Comparison of ENCODE assay signal across 8 cellular contexts in the genomic region with DNA sequence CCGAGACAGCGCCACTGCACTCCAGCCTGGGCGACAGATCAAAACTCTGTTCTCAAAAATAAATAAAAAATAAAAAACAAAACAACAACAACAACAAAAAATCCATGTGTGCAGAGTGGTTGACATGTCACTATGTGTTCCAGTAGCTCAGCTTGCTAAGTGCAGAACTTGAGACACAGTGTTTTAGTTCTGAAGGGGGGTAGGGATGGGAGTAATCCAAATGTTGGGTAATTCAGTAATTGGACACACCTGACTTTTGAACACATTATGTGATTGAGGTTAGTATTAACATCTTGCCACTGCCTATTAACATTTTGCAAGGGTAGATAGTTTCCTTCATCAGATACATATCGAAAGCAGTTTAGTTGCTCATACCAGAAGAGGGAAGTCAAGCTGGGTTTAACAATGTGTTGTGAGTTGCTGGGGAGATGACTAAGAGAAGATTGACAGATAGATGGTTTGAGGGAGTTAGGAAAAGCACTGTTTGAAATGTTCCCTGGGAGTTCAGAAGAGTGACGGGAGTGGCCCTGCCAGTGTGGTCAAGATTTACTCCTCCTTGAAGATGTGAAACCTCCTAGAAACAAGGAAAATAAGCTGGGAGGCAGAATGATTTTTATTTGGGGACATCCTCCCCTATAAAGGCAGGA. TPM values are rescaled to one million over a fixed set of nuclear protein-coding genes. Genes with fewer than 3 reads are reported as not detected.
DNase-seq lines count a peak whose midpoint lies in the region; ATAC-seq and TF ChIP-seq lines count a peak whose summit lies in the region.

No MANE protein-coding gene starts in this region.

- DNase-seq in T-helper 17 cell (no peak), fibroblast of peridontal ligament (ENCODE audit: extremely low read depth) (peak; percentile 80), psoas muscle (no peak), BE2C (no peak)
- no peak for DNase-seq in activated effector memory CD4-positive, alpha-beta T cell treated with anti-CD3 and anti-CD28 coated beads, Interleukin-2, amount 50 U/mL, for 16 hours

- no peak overlapping the region for H3K4me3 Mint-ChIP-seq in T-helper 17 cell

- peaks cover 17% of the 10 kb centered on the region for H3K4me1 Mint-ChIP-seq in T-helper 17 cell

- intact Hi-C loops in psoas muscle (cut with DNase I): no loop called here

- H3K36me3 ChIP-seq in BLaER1 treated with 17β-estradiol and CSF1 and Interleukin-3, amounts not matched to agents 10 nM and 100 nM: peaks cover 0 to 11% (median 5%) of the 10 kb centered on the region in 11 experiments; a peak in 9 of 22 replicates
- no peaks in the 10 kb centered on the region for H3K36me3 ChIP-seq in psoas muscle (ENCODE audit: insufficient read depth in 1 of 2, low read depth in 1 of 2)
- no peaks in the 10 kb centered on the region for H3K36me3 ChIP-seq in BE2C

- peak overlapping the region; percentile 64 to 93 (median 85) for H3K4me2 ChIP-seq in BLaER1 treated with 17β-estradiol and CSF1 and Interleukin-3, amounts not matched to agents 10 nM and 100 nM

- H3K27me3 ChIP-seq in BLaER1 treated with 17β-estradiol and CSF1 and Interleukin-3, amounts not matched to agents 10 nM and 100 nM: peaks cover 0 to 9% (median 0%) of the 10 kb centered on the region in 11 experiments; a peak in 3 of 22 replicates
- H3K27me3 ChIP-seq in psoas muscle (ENCODE audit: insufficient read depth in 3 of 3, low read length in 2 of 3) (no peaks in the 10 kb centered on the region), BE2C (no peaks in the 10 kb centered on the region)

- H3K27ac ChIP-seq in BLaER1 treated with 17β-estradiol and CSF1 and Interleukin-3, amounts not matched to agents 10 nM and 100 nM: peak overlapping the region in 8 of 11 experiments; percentile 57 to 86 (median 68); a peak in 15 of 22 replicates
- peak overlapping the region; percentile 9 for H3K27ac ChIP-seq in psoas muscle

- H3K9me3 ChIP-seq in BLaER1 treated with 17β-estradiol and CSF1 and Interleukin-3, amounts not matched to agents 10 nM and 100 nM (replicated peaks in 1 of 11): peaks cover 0 to 12% (median 0%) of the 10 kb centered on the region in 11 experiments; a peak in 4 of 22 replicates
- H3K9me3 ChIP-seq in T-helper 17 cell (ENCODE audit: control insufficient read depth, low read length, poor library complexity, severe bottlenecking): no peaks in the 10 kb centered on the region
- no peaks in the 10 kb centered on the region for H3K9me3 ChIP-seq in psoas muscle
- H3K9me3 ChIP-seq in BE2C: no peaks in the 10 kb centered on the region

- TF ChIP-seq CTCF in psoas muscle (IDR thresholded peaks at IDR 0.05): no peak
- TF ChIP-seq CTCF in BE2C (IDR thresholded peaks at IDR 0.05; ENCODE audit: low read depth, low read length): no peak

- peaks cover 15 to 65% (median 20%) of the 10 kb centered on the region in 10 experiments; a peak in 19 of 20 replicates for H3K4me1 ChIP-seq in BLaER1 treated with 17β-estradiol and CSF1 and Interleukin-3, amounts not matched to agents 10 nM and 100 nM
- H3K4me1 ChIP-seq in psoas muscle (no peaks in the 10 kb centered on the region), BE2C (no peaks in the 10 kb centered on the region)

- H3K4me3 ChIP-seq in BLaER1 treated with 17β-estradiol and CSF1 and Interleukin-3, amounts not matched to agents 10 nM and 100 nM: peak overlapping the region; percentile 52 to 76 (median 64); a peak in 17 of 20 replicates
- H3K4me3 ChIP-seq in psoas muscle (peak overlapping the region; percentile 65), BE2C (ENCODE audit: low read depth, low read length) (no peak overlapping the region)

- H3K27me3 Mint-ChIP-seq in T-helper 17 cell: no peaks in the 10 kb centered on the region

- 77 to 85% (median 77%) methylated on average over 5 of the region's 5 CpGs for WGBS in psoas muscle, 3 donors

- H3K27ac Mint-ChIP-seq in T-helper 17 cell: no peak overlapping the region

- ATAC-seq in GM18907 (IDR thresholded peaks at IDR 0.05; ENCODE audit: unreplicated experiment) (peak; percentile 86), HG03095 (IDR thresholded peaks at IDR 0.05; ENCODE audit: unreplicated experiment) (peak; percentile 71), T-helper 17 cell (peak; percentile 48), psoas muscle (peak in 3 of 4 donors; percentile 45 to 61 (median 48))

- no peaks in the 10 kb centered on the region for H4K20me1 ChIP-seq in BLaER1 treated with 17β-estradiol and CSF1 and Interleukin-3, amounts not matched to agents 10 nM and 100 nM

- peaks cover 2% of the 10 kb centered on the region for H3K36me3 Mint-ChIP-seq in T-helper 17 cell (ENCODE audit: low read depth)

- H3K9ac ChIP-seq in BLaER1 treated with 17β-estradiol and CSF1 and Interleukin-3, amounts not matched to agents 10 nM and 100 nM: peak overlapping the region in 8 of 11 experiments; percentile 66 to 84 (median 72); a peak in 16 of 22 replicates

RNA-seq across cellular contexts. Expression of a gene that starts 0.9 kb away (rescaled TPM):
- total RNA-seq in T-helper 17 cell: 1 to 10 TPM; 8.7 to 9.8 TPM
- total RNA-seq in psoas muscle: under 1 TPM; 0.23 to 0.52 (median 0.38) TPM
- under 1 TPM; 0.16 to 0.21 (median 0.16) TPM for polyA plus RNA-seq in psoas muscle
- 0.12 TPM for polyA plus RNA-seq in BE2C (2012; ENCODE audit: insufficient read depth, insufficient read length, low read depth)

RNA-seq across cellular contexts. Expression of a gene that starts 47.2 kb away (rescaled TPM):
- not detected for total RNA-seq in T-helper 17 cell
- total RNA-seq in psoas muscle: not detected
- not detected for polyA plus RNA-seq in psoas muscle
- not detected for polyA plus RNA-seq in BE2C (2012; ENCODE audit: insufficient read depth, insufficient read length, low read depth)

Comparison
In these comparisons a context has a peak if more than half of its experiments do, and no peak if none do; other contexts are left out.
1. RNA of a gene that starts 0.9 kb away (total RNA-seq): 8.7 to 9.8 TPM in T-helper 17 cell; 0.23 to 0.52 TPM in psoas muscle; every median in the first group is over 4 times any median in the second.
2. Peak in every context shown above with its lines, with median percentiles within 50 percentile points of each other: ATAC-seq.